Comparison of ENCODE assay signal across 1 cellular context in genomic region chr5:142520885-142521284, GRCh38.
TF ChIP-seq lines count a peak whose summit lies in the region.

No MANE protein-coding gene starts in this region.

TF ChIP-seq in GM23338, 12 proteins besides CTCF, POLR2A, EP300 and RAD21 (continued from another document):
- TF ChIP-seq ZNF462 (CRISPR knock-in tag; IDR thresholded peaks at IDR 0.05) (no peak), ZNF114 (CRISPR knock-in tag; IDR thresholded peaks at IDR 0.05) (no peak), EZH2phosphoT487 (IDR thresholded peaks at IDR 0.05; ENCODE audit: unreplicated experiment) (no peak), CREB1 (CRISPR knock-in tag; IDR thresholded peaks at IDR 0.05; ENCODE audit: low read depth) (no peak), ZNF331 (CRISPR knock-in tag; IDR thresholded peaks at IDR 0.05; ENCODE audit: low read depth) (no peak), POLR2AphosphoS5 (IDR thresholded peaks at IDR 0.05; ENCODE audit: low read depth) (no peak), EZH2 (IDR thresholded peaks at IDR 0.05; ENCODE audit: low read depth, unreplicated experiment) (no peak), NANOG (IDR thresholded peaks at IDR 0.05; ENCODE audit: borderline replicate concordance) (no peak), ETS1 (IDR thresholded peaks at IDR 0.05) (no peak), JUNB (IDR thresholded peaks at IDR 0.05; ENCODE audit: unreplicated experiment) (no peak), REST (IDR thresholded peaks at IDR 0.05; ENCODE audit: unreplicated experiment) (no peak)
